Comparison of ENCODE assay signal across 13 cellular contexts in the genomic region with DNA sequence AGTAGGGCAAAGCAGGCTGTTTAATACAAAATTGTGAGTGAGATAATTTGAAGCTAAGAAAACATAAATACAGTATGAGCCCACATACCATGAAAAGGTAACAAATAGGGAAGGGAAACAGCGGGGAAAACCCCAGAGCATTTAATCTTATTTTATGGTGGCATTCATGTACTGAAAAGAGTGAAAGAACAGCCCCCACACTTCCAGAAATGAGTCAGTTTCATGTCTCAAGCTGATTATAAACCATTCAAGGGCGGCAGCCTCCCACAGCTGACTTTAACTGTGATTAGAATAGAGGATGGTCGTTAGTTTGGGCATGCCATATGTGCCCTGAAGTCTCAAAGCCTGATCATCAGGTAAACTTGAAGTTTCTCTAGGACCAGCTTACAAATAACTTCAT.
DNase-seq lines count a peak whose midpoint lies in the region; ATAC-seq, FAIRE-seq and TF ChIP-seq lines count a peak whose summit lies in the region.
"Had no signal": no experiment of that assay in that cellular context is flagged by ENCODE, and none has a peak within 500 bp of the region (broad histone marks: within the 10 kb centered on the region; RNA-seq: fewer than 3 reads in every experiment).

No MANE protein-coding gene starts in this region.

- peaks cover 20% of the 10 kb centered on the region for H3K9me3 ChIP-seq in HepG2 (ENCODE audit: low read length)
- H3K9me3 ChIP-seq in GM23248 (ENCODE audit: low read depth): no peaks in the 10 kb centered on the region
- H3K9me3 ChIP-seq in body of pancreas: no peaks in the 10 kb centered on the region
- H3K9me3 ChIP-seq: vagina had no signal

- WGBS in HepG2 (ENCODE audit: low lambda C conversion rate): under 1% methylated on average over 3 of the region's 3 CpGs
- WGBS in GM23248 (ENCODE audit: low coverage in 1 of 2, low lambda C conversion rate in 2 of 2, missing lambda C conversion rate in 2 of 2), 2 experiments: 3 to 5% methylated on average over 3 of the region's 3 CpGs
- 51 to 55% methylated on average over 3 of the region's 3 CpGs for WGBS in body of pancreas, 2 donors

- H4K20me1 ChIP-seq in HepG2 (ENCODE audit: insufficient read depth, low read length): no peaks in the 10 kb centered on the region
- no peaks in the 10 kb centered on the region for H4K20me1 ChIP-seq in GM23248 (ENCODE audit: insufficient read depth)

- POLR2A ChIA-PET in HepG2 (lab: Yijun Ruan, JAX): no interaction called here

- H3K4me1 ChIP-seq in HepG2 (ENCODE audit: insufficient read depth, low read length): no peaks in the 10 kb centered on the region
- H3K4me1 ChIP-seq in GM23248 (ENCODE audit: insufficient read depth): no peaks in the 10 kb centered on the region
- no peaks in the 10 kb centered on the region for H3K4me1 ChIP-seq in body of pancreas
- H3K4me1 ChIP-seq: neural progenitor cell, vagina had no signal

- no TSS peak for BruUV-seq in HepG2 (replicated peaks; lab: Mats Ljungman, UMichigan)

- H2AFZ ChIP-seq in HepG2 (ENCODE audit: low read length): no peak overlapping the region
- no peak overlapping the region for H2AFZ ChIP-seq in GM23248
- H2AFZ ChIP-seq: neural progenitor cell had no signal

- no peaks in the 10 kb centered on the region for H3K9me2 ChIP-seq in GM23248 (ENCODE audit: insufficient read depth)

- no peak for TF ChIP-seq RAD21 in HepG2 (CRISPR knock-in tag; IDR thresholded peaks at IDR 0.05)

- CTCF ChIA-PET in HepG2 (lab: Yijun Ruan, JAX; ENCODE audit: low intra/inter-chr PET ratio, low total read pairs): no interaction called here

- H3K4me2 ChIP-seq in HepG2 (ENCODE audit: low read depth, low read length): no peak overlapping the region
- no peak overlapping the region for H3K4me2 ChIP-seq in GM23248 (ENCODE audit: unreplicated experiment)
- H3K4me2 ChIP-seq: neural progenitor cell had no signal

- TF ChIP-seq EP300 in HepG2 (IDR thresholded peaks at IDR 0.05; ENCODE audit: low read depth in 2 of 2, low read length in 2 of 2): no peak
- no peak for TF ChIP-seq EP300 in HepG2 (CRISPR knock-in tag; IDR thresholded peaks at IDR 0.05; ENCODE audit: borderline replicate concordance)

- ATAC-seq in HG02759 (IDR thresholded peaks at IDR 0.05; ENCODE audit: unreplicated experiment): peak; percentile 99
- ATAC-seq in HG03558 (IDR thresholded peaks at IDR 0.05; ENCODE audit: extremely low read depth, unreplicated experiment): peak; percentile 96
- ATAC-seq in HepG2: no peak
- no peak for ATAC-seq in body of pancreas

- H3K79me2 ChIP-seq in HepG2 (ENCODE audit: insufficient read depth, low read length) (no peaks in the 10 kb centered on the region), GM23248 (ENCODE audit: insufficient read depth) (no peaks in the 10 kb centered on the region)

- TF ChIP-seq POLR2A in HepG2 (IDR thresholded peaks at IDR 0.05; ENCODE audit: insufficient read depth in 1 of 2, low read depth in 2 of 2, low read length in 2 of 2): no peak
- no peak for TF ChIP-seq POLR2A in body of pancreas (IDR thresholded peaks at IDR 0.05)

- no peak for TF ChIP-seq CTCF in HepG2 (CRISPR knock-in tag; IDR thresholded peaks at IDR 0.05)
- TF ChIP-seq CTCF in body of pancreas (IDR thresholded peaks at IDR 0.05): no peak

- no peaks in the 10 kb centered on the region for H3K27me3 ChIP-seq in HepG2 (ENCODE audit: control insufficient read depth in 1 of 2, insufficient read depth in 2 of 2, low read length in 2 of 2)
- H3K27me3 ChIP-seq in GM23248 (replicated peaks; ENCODE audit: insufficient read depth): no peaks in the 10 kb centered on the region
- H3K27me3 ChIP-seq in body of pancreas: no peaks in the 10 kb centered on the region
- H3K27me3 ChIP-seq: neural progenitor cell, vagina had no signal

- intact Hi-C loops in HepG2 (cut with micrococcal nuclease; ENCODE audit: unreplicated experiment) (no loop called here), body of pancreas (cut with DNase I) (no loop called here)

- H3F3A ChIP-seq in GM23248 (ENCODE audit: insufficient read depth): no peaks in the 10 kb centered on the region

- in situ Hi-C loops in HepG2 (cut with HindIII; ENCODE audit: extremely low pct_ligation_motif_present, low pct_unique_long_range_greater_than_20kb): no loop called here
- in situ Hi-C loops in GM23248 (cut with MboI): no loop called here

- H3K36me3 ChIP-seq in HepG2 (replicated peaks in 1 of 2; ENCODE audit: control insufficient read depth in 1 of 2, insufficient read depth in 2 of 2, low read length in 2 of 2): no peaks in the 10 kb centered on the region
- no peaks in the 10 kb centered on the region for H3K36me3 ChIP-seq in GM23248 (ENCODE audit: low read depth)
- H3K36me3 ChIP-seq in body of pancreas (replicated peaks in 1 of 2; ENCODE audit: insufficient read depth in 1 of 2, low read depth in 2 of 2): no peaks in the 10 kb centered on the region
- H3K36me3 ChIP-seq: neural progenitor cell, vagina had no signal

- H3K27ac ChIP-seq in HepG2 (ENCODE audit: extremely low read length, insufficient read depth, low read length) (no peak overlapping the region), GM23248 (no peak overlapping the region), body of pancreas (no peak overlapping the region)
- H3K27ac ChIP-seq: neural progenitor cell, vagina had no signal

- H3K9ac ChIP-seq in HepG2 (ENCODE audit: insufficient read depth, low read depth, low read length): no peak overlapping the region
- H3K9ac ChIP-seq in GM23248: no peak overlapping the region
- H3K9ac ChIP-seq: neural progenitor cell had no signal

- DNase-seq in Daoy (ENCODE audit: low read depth): peak; percentile 55
- DNase-seq in GM19240 (ENCODE audit: insufficient read length, low spot score): peak; percentile 3
- DNase-seq in HepG2 (ENCODE audit: low spot score): no peak
- DNase-seq in AG08396 (ENCODE audit: low spot score): no peak
- DNase-seq in GM23248: no peak
- no peak for DNase-seq in body of pancreas
- DNase-seq: activated naive CD4-positive, alpha-beta T cell; NCI-H526 treated with DMSO at 0.1 percent for 48 hours had no signal

- H3K4me3 ChIP-seq in HepG2 (replicated peaks in 1 of 3; ENCODE audit: insufficient read depth in 1 of 3, low read depth in 2 of 3, low read length in 3 of 3): no peak overlapping the region
- H3K4me3 ChIP-seq in GM23248: no peak overlapping the region
- H3K4me3 ChIP-seq in body of pancreas: no peak overlapping the region
- H3K4me3 ChIP-seq: neural progenitor cell, vagina had no signal

- no peak for FAIRE-seq in HepG2 (lab: Jason Lieb, UNC)
- FAIRE-seq: G401.6 had no signal

TF ChIP-seq in HepG2, 621 proteins besides CTCF, POLR2A, EP300 and RAD21:
- TF ChIP-seq ATF7-NPFF (CRISPR knock-in tag; IDR thresholded peaks at IDR 0.05; ENCODE audit: low read depth) (no peak), ATAD3A (CRISPR knock-in tag; IDR thresholded peaks at IDR 0.05) (no peak), ZNF572 (CRISPR knock-in tag; IDR thresholded peaks at IDR 0.05) (no peak), DR1 (CRISPR knock-in tag; IDR thresholded peaks at IDR 0.05) (no peak), LCORL (IDR thresholded peaks at IDR 0.05) (no peak), LCORL (CRISPR knock-in tag; IDR thresholded peaks at IDR 0.05) (no peak), ZNF337 (CRISPR knock-in tag; IDR thresholded peaks at IDR 0.05; ENCODE audit: borderline replicate concordance, low read depth) (no peak), FOXC1 (CRISPR knock-in tag; IDR thresholded peaks at IDR 0.05; ENCODE audit: borderline replicate concordance) (no peak), ZBTB7B (CRISPR knock-in tag; IDR thresholded peaks at IDR 0.05) (no peak), NFRKB (IDR thresholded peaks at IDR 0.05) (no peak), CC2D1A (CRISPR knock-in tag; IDR thresholded peaks at IDR 0.05) (no peak), NFE2 (CRISPR knock-in tag; IDR thresholded peaks at IDR 0.05) (no peak), TOE1 (CRISPR knock-in tag; IDR thresholded peaks at IDR 0.05) (no peak), NFYB (CRISPR knock-in tag; IDR thresholded peaks at IDR 0.05) (no peak), ZNF619 (CRISPR knock-in tag; IDR thresholded peaks at IDR 0.05) (no peak), KAT7 (CRISPR knock-in tag; IDR thresholded peaks at IDR 0.05; ENCODE audit: borderline replicate concordance) (no peak), NR2F6 (IDR thresholded peaks at IDR 0.05) (no peak), NR2F6 (CRISPR knock-in tag; IDR thresholded peaks at IDR 0.05) (no peak), ETV5 (CRISPR knock-in tag; IDR thresholded peaks at IDR 0.05; ENCODE audit: borderline replicate concordance) (no peak)
- TF ChIP-seq, protein P1, sequence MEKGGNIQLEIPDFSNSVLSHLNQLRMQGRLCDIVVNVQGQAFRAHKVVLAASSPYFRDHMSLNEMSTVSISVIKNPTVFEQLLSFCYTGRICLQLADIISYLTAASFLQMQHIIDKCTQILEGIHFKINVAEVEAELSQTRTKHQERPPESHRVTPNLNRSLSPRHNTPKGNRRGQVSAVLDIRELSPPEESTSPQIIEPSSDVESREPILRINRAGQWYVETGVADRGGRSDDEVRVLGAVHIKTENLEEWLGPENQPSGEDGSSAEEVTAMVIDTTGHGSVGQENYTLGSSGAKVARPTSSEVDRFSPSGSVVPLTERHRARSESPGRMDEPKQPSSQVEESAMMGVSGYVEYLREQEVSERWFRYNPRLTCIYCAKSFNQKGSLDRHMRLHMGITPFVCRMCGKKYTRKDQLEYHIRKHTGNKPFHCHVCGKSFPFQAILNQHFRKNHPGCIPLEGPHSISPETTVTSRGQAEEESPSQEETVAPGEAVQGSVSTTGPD (CRISPR knock-in tag; IDR thresholded peaks at IDR 0.05): no peak
- TF ChIP-seq, protein P2, sequence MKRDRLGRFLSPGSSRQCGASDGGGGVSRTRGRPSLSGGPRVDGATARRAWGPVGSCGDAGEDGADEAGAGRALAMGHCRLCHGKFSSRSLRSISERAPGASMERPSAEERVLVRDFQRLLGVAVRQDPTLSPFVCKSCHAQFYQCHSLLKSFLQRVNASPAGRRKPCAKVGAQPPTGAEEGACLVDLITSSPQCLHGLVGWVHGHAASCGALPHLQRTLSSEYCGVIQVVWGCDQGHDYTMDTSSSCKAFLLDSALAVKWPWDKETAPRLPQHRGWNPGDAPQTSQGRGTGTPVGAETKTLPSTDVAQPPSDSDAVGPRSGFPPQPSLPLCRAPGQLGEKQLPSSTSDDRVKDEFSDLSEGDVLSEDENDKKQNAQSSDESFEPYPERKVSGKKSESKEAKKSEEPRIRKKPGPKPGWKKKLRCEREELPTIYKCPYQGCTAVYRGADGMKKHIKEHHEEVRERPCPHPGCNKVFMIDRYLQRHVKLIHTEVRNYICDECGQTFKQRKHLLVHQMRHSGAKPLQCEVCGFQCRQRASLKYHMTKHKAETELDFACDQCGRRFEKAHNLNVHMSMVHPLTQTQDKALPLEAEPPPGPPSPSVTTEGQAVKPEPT (CRISPR knock-in tag; IDR thresholded peaks at IDR 0.05; ENCODE audit: low read depth): no peak

Comparison
In these comparisons a context has a peak if more than half of its experiments do, and no peak if none do; other contexts are left out.
1. DNase-seq: peak in Daoy (single experiment) and GM19240 (single experiment); none in HepG2 (single experiment), AG08396 (single experiment), GM23248 (single experiment) and body of pancreas (0 of 4).
2. ATAC-seq: peak in HG02759 (single experiment) and HG03558 (single experiment); none in HepG2 (single experiment) and body of pancreas (single experiment).